Comparison of ENCODE assay signal across 8 cellular contexts in genomic region chr3:178119608-178120295, GRCh38.
DNase-seq lines count a peak whose midpoint lies in the region; ATAC-seq, FAIRE-seq and TF ChIP-seq lines count a peak whose summit lies in the region.
"Not testable (repeated sequence)": the region's sequence is repeated elsewhere in the genome, so short reads cannot be mapped to it uniquely, and the experiment has no call there.

No MANE protein-coding gene starts in this region.

- ATAC-seq in RWPE2 (ENCODE audit: low read depth): peak; percentile 81

- H3K4me3 Mint-ChIP-seq in activated naive CD8-positive, alpha-beta T cell treated with anti-CD3 and anti-CD28 coated beads for 36 hours: not testable (repeated sequence)

- intact Hi-C loops in posterior vena cava (cut with DNase I); uterus (cut with DNase I; ENCODE audit: low total_unique reads): not testable (repeated sequence)

- H3K4me1 ChIP-seq in RWPE2 (ENCODE audit: insufficient read depth, poor library complexity, severe bottlenecking); keratinocyte (ENCODE audit: control insufficient read depth, extremely low read depth, insufficient read depth, low read length); uterus: not testable (repeated sequence)

- not testable (repeated sequence) for H3K4me2 ChIP-seq in keratinocyte (ENCODE audit: control insufficient read depth, extremely low read depth, insufficient read depth, low read depth, low read length)

- H3K9me1 ChIP-seq in keratinocyte (ENCODE audit: control insufficient read depth, extremely low read depth, insufficient read depth, low read length): not testable (repeated sequence)

- H3K27me3 Mint-ChIP-seq in activated naive CD8-positive, alpha-beta T cell treated with anti-CD3 and anti-CD28 coated beads for 36 hours: not testable (repeated sequence)

- H3K9ac ChIP-seq in keratinocyte (ENCODE audit: control insufficient read depth, extremely low read depth, insufficient read depth, low read length): not testable (repeated sequence)

- not testable (repeated sequence) for H3K79me2 ChIP-seq in keratinocyte (ENCODE audit: control insufficient read depth, insufficient read depth, low read length)

- not testable (repeated sequence) for H3K4me3 ChIP-seq in RWPE2 (ENCODE audit: severe bottlenecking); cardiac fibroblast (replicated peaks in 1 of 2; ENCODE audit: low read depth in 2 of 2, low read length in 2 of 2); keratinocyte (ENCODE audit: control insufficient read depth in 2 of 3, extremely low read depth in 1 of 3, insufficient read depth in 2 of 3, low read depth in 1 of 3, low read length in 3 of 3); uterus

- peak overlapping the region; percentile 47 for H2AFZ ChIP-seq in keratinocyte (ENCODE audit: control insufficient read depth, low read length)

- DNase-seq in GM03348 (ENCODE audit: low spot score): peak; percentile 54
- DNase-seq in RWPE2 (ENCODE audit: low spot score); activated naive CD8-positive, alpha-beta T cell treated with anti-CD3 and anti-CD28 coated beads for 36 hours: not testable (repeated sequence)
- DNase-seq in cardiac fibroblast (ENCODE audit: low read depth in 2 of 2): peak; percentile 66 to 80
- DNase-seq in fibroblast of peridontal ligament (ENCODE audit: extremely low read depth): peak; percentile 80
- DNase-seq in keratinocyte (ENCODE audit: low read depth, low spot score): peak; percentile 26
- DNase-seq in posterior vena cava (ENCODE audit: low spot score): peak; percentile 81
- peak; percentile 37 to 51 for DNase-seq in uterus

- not testable (repeated sequence) for H3K4me1 Mint-ChIP-seq in activated naive CD8-positive, alpha-beta T cell treated with anti-CD3 and anti-CD28 coated beads for 36 hours

- TF ChIP-seq CTCF in RWPE2 (IDR thresholded peaks at IDR 0.05; ENCODE audit: poor library complexity, severe bottlenecking); cardiac fibroblast (IDR thresholded peaks at IDR 0.05; ENCODE audit: low read depth, low read length); keratinocyte (optimal IDR thresholded peaks at IDR 0.05 in 1 of 3, IDR thresholded peaks at IDR 0.05 in 1 of 3, conservative IDR thresholded peaks at IDR 0.05 in 1 of 3; ENCODE audit: extremely low read depth in 1 of 3, insufficient read depth in 2 of 3, low read length in 3 of 3); uterus (IDR thresholded peaks at IDR 0.05): not testable (repeated sequence)

- H4K20me1 ChIP-seq in keratinocyte (ENCODE audit: control insufficient read depth, extremely low read depth, insufficient read depth, low read length): not testable (repeated sequence)

- dilution Hi-C loops in keratinocyte (cut with MboI; ENCODE audit: extremely low pct_ligation_motif_present, low sequenced_read_pairs): not testable (repeated sequence)

- H3K27ac ChIP-seq in RWPE2 (ENCODE audit: poor library complexity, severe bottlenecking): peak overlapping the region; percentile 86
- not testable (repeated sequence) for H3K27ac ChIP-seq in keratinocyte (ENCODE audit: control insufficient read depth, insufficient read depth, low read length)
- H3K27ac ChIP-seq in uterus: peak overlapping the region in 1 of 2 donors; percentile 52

- not testable (repeated sequence) for H3K36me3 Mint-ChIP-seq in activated naive CD8-positive, alpha-beta T cell treated with anti-CD3 and anti-CD28 coated beads for 36 hours

- H3K27ac Mint-ChIP-seq in activated naive CD8-positive, alpha-beta T cell treated with anti-CD3 and anti-CD28 coated beads for 36 hours: peak overlapping the region; percentile 6

- H3K9me3 ChIP-seq in RWPE2 (ENCODE audit: severe bottlenecking); keratinocyte (ENCODE audit: control insufficient read depth, low read depth, low read length); uterus: not testable (repeated sequence)

- H3K36me3 ChIP-seq in RWPE2 (ENCODE audit: low read depth); keratinocyte (ENCODE audit: control insufficient read depth in 2 of 2, extremely low read depth in 1 of 2, insufficient read depth in 2 of 2, low read length in 2 of 2); uterus: not testable (repeated sequence)

- not testable (repeated sequence) for H3K9me3 Mint-ChIP-seq in activated naive CD8-positive, alpha-beta T cell treated with anti-CD3 and anti-CD28 coated beads for 36 hours

- H3K27me3 ChIP-seq in RWPE2 (ENCODE audit: insufficient read depth, poor library complexity, severe bottlenecking); keratinocyte (ENCODE audit: control insufficient read depth, extremely low read depth, insufficient read depth, low read length); uterus: not testable (repeated sequence)

- not testable (repeated sequence) for TF ChIP-seq POLR2A in uterus (IDR thresholded peaks at IDR 0.05)

- not testable (repeated sequence) for FAIRE-seq in keratinocyte (lab: Jason Lieb, UNC)
